Comparison of ENCODE assay signal across 26 cellular contexts in the genomic region with DNA sequence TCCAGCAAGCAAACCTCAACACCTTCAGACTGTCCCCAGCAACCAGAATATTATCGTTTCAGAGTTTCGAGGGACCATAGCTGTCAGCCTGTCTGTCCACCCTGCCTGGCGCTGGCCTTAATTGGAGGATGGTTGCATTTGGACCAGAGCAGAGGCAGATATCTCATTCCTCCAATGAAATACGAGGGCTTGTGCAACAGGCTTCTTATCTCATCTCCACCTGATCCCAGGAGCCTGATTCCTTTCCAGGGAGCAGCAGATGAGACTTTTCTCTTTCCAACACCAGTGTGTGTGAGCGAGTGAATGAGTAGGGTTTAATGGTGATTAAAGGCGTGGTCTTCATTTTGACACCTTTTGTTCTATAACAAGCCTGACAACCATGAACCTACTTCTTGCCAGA.
"Had no signal": no experiment of that assay in that cellular context is flagged by ENCODE, and none has a peak within 500 bp of the region (broad histone marks: within the 10 kb centered on the region; RNA-seq: fewer than 3 reads in every experiment).

No MANE protein-coding gene starts in this region.

- H3K27ac Mint-ChIP-seq: activated CD4-positive, alpha-beta memory T cell treated with anti-CD3 and anti-CD28 coated beads, Interleukin-2, amount 10 ng/mL, durations not matched to agents 7 days and 5 days; activated CD4-positive, alpha-beta T cell treated with anti-CD3 and anti-CD28 coated beads, Interleukin-2, amount 10 ng/mL, durations not matched to agents 7 days and 5 days; activated naive CD4-positive, alpha-beta T cell treated with anti-CD3 and anti-CD28 coated beads, Interleukin-2, amount 50 U/mL, for 24 hours; activated naive CD8-positive, alpha-beta T cell treated with anti-CD3 and anti-CD28 coated beads, Interleukin-2, amount 50 U/mL, for 24 hours; activated T-cell treated with anti-CD3 and anti-CD28 coated beads, Interleukin-2, amount 50 U/mL, for 24 hours; dendritic cell treated with granulocyte-macrophage colony-stimulating factor and Interleukin-4, amounts not matched to agents 40 ng/mL and 50 ng/mL, for 4 days; nephron; stimulated activated memory B cell treated with anti-CD40 and anti-IgM and Interleukin-4, amounts not matched to agents 10 μg/mL and 1 μg/mL and 100 μg/mL, for 72 hours had no signal

- H3K4me1 Mint-ChIP-seq: activated CD4-positive, alpha-beta memory T cell treated with anti-CD3 and anti-CD28 coated beads, Interleukin-2, amount 10 ng/mL, durations not matched to agents 7 days and 5 days; activated CD4-positive, alpha-beta T cell treated with anti-CD3 and anti-CD28 coated beads, Interleukin-2, amount 10 ng/mL, durations not matched to agents 7 days and 5 days; activated naive CD8-positive, alpha-beta T cell treated with anti-CD3 and anti-CD28 coated beads, Interleukin-2, amount 50 U/mL, for 24 hours had no signal

- H3K9me3 ChIP-seq: breast epithelium, left ventricle myocardium inferior, pancreas, right atrium auricular region, stomach, thyroid gland, upper lobe of right lung had no signal

- DNase-seq: activated CD4-positive, alpha-beta memory T cell treated with anti-CD3 and anti-CD28 coated beads, Interleukin-2, amount 10 ng/mL, durations not matched to agents 7 days and 5 days; activated CD4-positive, alpha-beta T cell treated with anti-CD3 and anti-CD28 coated beads for 1 hour; activated CD4-positive, alpha-beta T cell treated with anti-CD3 and anti-CD28 coated beads, Interleukin-2, amount 10 ng/mL, durations not matched to agents 7 days and 5 days; activated CD8-positive, alpha-beta memory T cell treated with anti-CD3 and anti-CD28 coated beads, Interleukin-2, amount 50 U/mL, for 48 hours; activated gamma-delta T cell treated with Interleukin-2 at 50 U/mL for 16 hours; activated naive CD8-positive, alpha-beta T cell treated with anti-CD3 and anti-CD28 coated beads, Interleukin-2, amount 50 U/mL, for 24 hours; activated T-cell treated with anti-CD3 and anti-CD28 coated beads, Interleukin-2, amount 50 U/mL, for 24 hours; glutamatergic neuron; left ventricle myocardium inferior; pancreas; stimulated activated CD4-positive, alpha-beta T cell treated with anti-CD3 and anti-CD28 coated beads, Interleukin-1b, Interleukin-23, amount 100 ng/mL, for 48 hours; stimulated activated CD4-positive, alpha-beta T cell treated with anti-CD3 and anti-CD28 coated beads, Interleukin-4, amount 100 ng/mL, for 4 hours; stimulated activated CD8-positive, alpha-beta memory T cell treated with anti-CD3 and anti-CD28 coated beads, Interleukin-4, amount 100 ng/mL, for 48 hours; stomach; T-helper 9 cell; thyroid gland; upper lobe of right lung had no signal

- H3K9me3 Mint-ChIP-seq: activated CD4-positive, alpha-beta memory T cell treated with anti-CD3 and anti-CD28 coated beads, Interleukin-2, amount 10 ng/mL, durations not matched to agents 7 days and 5 days; activated CD4-positive, alpha-beta T cell treated with anti-CD3 and anti-CD28 coated beads, Interleukin-2, amount 10 ng/mL, durations not matched to agents 7 days and 5 days; activated naive CD4-positive, alpha-beta T cell treated with anti-CD3 and anti-CD28 coated beads, Interleukin-2, amount 50 U/mL, for 24 hours; activated naive CD8-positive, alpha-beta T cell treated with anti-CD3 and anti-CD28 coated beads, Interleukin-2, amount 50 U/mL, for 24 hours; activated T-cell treated with anti-CD3 and anti-CD28 coated beads, Interleukin-2, amount 50 U/mL, for 24 hours; central memory CD8-positive, alpha-beta T cell; dendritic cell treated with granulocyte-macrophage colony-stimulating factor and Interleukin-4, amounts not matched to agents 40 ng/mL and 50 ng/mL, for 4 days; nephron; stimulated activated memory B cell treated with anti-CD40 and anti-IgM and Interleukin-4, amounts not matched to agents 10 μg/mL and 1 μg/mL and 100 μg/mL, for 72 hours had no signal

- H3K27me3 ChIP-seq: breast epithelium, pancreas, right atrium auricular region, stomach, thyroid gland, upper lobe of right lung had no signal

- H3K27ac ChIP-seq: breast epithelium, epithelial cell of prostate, left ventricle myocardium inferior, pancreas, stomach, thyroid gland, upper lobe of right lung had no signal

- H3K4me2 ChIP-seq: smooth muscle cell had no signal

- H3K36me3 ChIP-seq: breast epithelium, left ventricle myocardium inferior, pancreas, right atrium auricular region, stomach, thyroid gland, upper lobe of right lung had no signal

- H3K4me3 Mint-ChIP-seq: activated CD4-positive, alpha-beta memory T cell treated with anti-CD3 and anti-CD28 coated beads, Interleukin-2, amount 10 ng/mL, durations not matched to agents 7 days and 5 days; activated CD4-positive, alpha-beta T cell treated with anti-CD3 and anti-CD28 coated beads, Interleukin-2, amount 10 ng/mL, durations not matched to agents 7 days and 5 days; activated naive CD4-positive, alpha-beta T cell treated with anti-CD3 and anti-CD28 coated beads, Interleukin-2, amount 50 U/mL, for 24 hours; activated naive CD8-positive, alpha-beta T cell treated with anti-CD3 and anti-CD28 coated beads, Interleukin-2, amount 50 U/mL, for 24 hours; activated T-cell treated with anti-CD3 and anti-CD28 coated beads, Interleukin-2, amount 50 U/mL, for 24 hours; central memory CD8-positive, alpha-beta T cell; dendritic cell treated with granulocyte-macrophage colony-stimulating factor and Interleukin-4, amounts not matched to agents 40 ng/mL and 50 ng/mL, for 4 days; nephron; stimulated activated memory B cell treated with anti-CD40 and anti-IgM and Interleukin-4, amounts not matched to agents 10 μg/mL and 1 μg/mL and 100 μg/mL, for 72 hours had no signal

- H3K27me3 Mint-ChIP-seq: activated CD4-positive, alpha-beta memory T cell treated with anti-CD3 and anti-CD28 coated beads, Interleukin-2, amount 10 ng/mL, durations not matched to agents 7 days and 5 days; activated CD4-positive, alpha-beta T cell treated with anti-CD3 and anti-CD28 coated beads, Interleukin-2, amount 10 ng/mL, durations not matched to agents 7 days and 5 days; activated naive CD4-positive, alpha-beta T cell treated with anti-CD3 and anti-CD28 coated beads, Interleukin-2, amount 50 U/mL, for 24 hours; activated naive CD8-positive, alpha-beta T cell treated with anti-CD3 and anti-CD28 coated beads, Interleukin-2, amount 50 U/mL, for 24 hours; activated T-cell treated with anti-CD3 and anti-CD28 coated beads, Interleukin-2, amount 50 U/mL, for 24 hours; central memory CD8-positive, alpha-beta T cell; dendritic cell treated with granulocyte-macrophage colony-stimulating factor and Interleukin-4, amounts not matched to agents 40 ng/mL and 50 ng/mL, for 4 days; stimulated activated memory B cell treated with anti-CD40 and anti-IgM and Interleukin-4, amounts not matched to agents 10 μg/mL and 1 μg/mL and 100 μg/mL, for 72 hours had no signal

- H3K4me3 ChIP-seq: breast epithelium, left ventricle myocardium inferior, pancreas, right atrium auricular region, smooth muscle cell, stomach, thyroid gland, upper lobe of right lung had no signal

- ATAC-seq: activated naive CD8-positive, alpha-beta T cell treated with anti-CD3 and anti-CD28 coated beads, Interleukin-2, amount 50 U/mL, for 24 hours; pancreas; stimulated activated memory B cell treated with anti-CD40 and anti-IgM and Interleukin-4, amounts not matched to agents 10 μg/mL and 1 μg/mL and 100 μg/mL, for 72 hours; upper lobe of right lung had no signal

- H3K4me1 ChIP-seq: breast epithelium, pancreas, upper lobe of right lung had no signal
